Comparison of ENCODE assay signal across 28 cellular contexts in the genomic region with DNA sequence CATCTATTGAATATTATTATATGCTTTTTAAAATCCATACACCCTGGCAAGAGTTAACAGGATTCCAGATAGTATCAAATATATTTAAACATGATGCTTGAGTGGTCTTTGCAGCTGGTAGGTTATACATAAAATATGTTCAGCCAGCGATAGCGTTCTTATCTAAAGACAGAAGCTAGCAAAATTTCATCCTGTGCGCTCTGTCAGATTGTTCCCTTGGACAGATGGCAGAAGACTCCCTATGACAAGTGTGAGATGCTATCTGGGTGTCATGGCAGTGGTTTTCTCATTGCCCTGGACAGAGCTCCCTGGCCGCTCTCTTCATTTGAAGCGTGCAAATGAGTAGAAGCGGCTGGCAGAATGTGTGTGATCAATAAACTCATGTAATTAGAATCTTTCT.
"Had no signal": no experiment of that assay in that cellular context is flagged by ENCODE, and none has a peak within 500 bp of the region (broad histone marks: within the 10 kb centered on the region; RNA-seq: fewer than 3 reads in every experiment).

No MANE protein-coding gene starts in this region.

- H3K4me1 Mint-ChIP-seq: naive thymus-derived CD8-positive, alpha-beta T cell; nephron progenitor cell; neural crest cell; stimulated activated effector memory CD8-positive, alpha-beta T cell treated with anti-CD3 and anti-CD28 coated beads, Interleukin-12 subunit alpha, Interleukin-12 subunit beta, amount 100 ng/mL, for 72 hours; stimulated activated naive B cell treated with anti-CD40 and anti-IgM and Interleukin-4, amounts not matched to agents 10 μg/mL and 1 μg/mL and 100 μg/mL, for 72 hours had no signal

- H3K27me3 Mint-ChIP-seq: natural killer cell treated with Interleukin-12 subunit alpha and Interleukin-12 subunit beta and Interleukin-15 and Interleukin-18, amount 100 ng/mL, for 72 hours; stimulated activated naive B cell treated with anti-CD40 and anti-IgM and Interleukin-4, amounts not matched to agents 10 μg/mL and 1 μg/mL and 100 μg/mL, for 72 hours; stimulated activated naive CD8-positive, alpha-beta T cell treated with anti-CD3 and anti-CD28 coated beads, Interleukin-15, Interleukin-2, amounts not matched to agents 100 ng/mL and 50 ng/mL, for 24 hours had no signal

- H3K9me3 ChIP-seq: neutrophil, ovary, prostate gland, right lobe of liver, sigmoid colon, thoracic aorta, thyroid gland, tibial nerve, upper lobe of left lung, vagina had no signal

- H3K4me3 Mint-ChIP-seq: naive thymus-derived CD8-positive, alpha-beta T cell; natural killer cell treated with Interleukin-12 subunit alpha and Interleukin-12 subunit beta and Interleukin-15 and Interleukin-18, amount 100 ng/mL, for 72 hours; nephron progenitor cell; neural crest cell; stimulated activated effector memory CD8-positive, alpha-beta T cell treated with anti-CD3 and anti-CD28 coated beads, Interleukin-12 subunit alpha, Interleukin-12 subunit beta, amount 100 ng/mL, for 72 hours; stimulated activated naive B cell treated with anti-CD40 and anti-IgM and Interleukin-4, amounts not matched to agents 10 μg/mL and 1 μg/mL and 100 μg/mL, for 72 hours; stimulated activated naive CD8-positive, alpha-beta T cell treated with anti-CD3 and anti-CD28 coated beads, Interleukin-15, Interleukin-2, amounts not matched to agents 100 ng/mL and 50 ng/mL, for 24 hours had no signal

- H3K36me3 Mint-ChIP-seq: naive thymus-derived CD8-positive, alpha-beta T cell; natural killer cell treated with Interleukin-12 subunit alpha and Interleukin-12 subunit beta and Interleukin-15 and Interleukin-18, amount 100 ng/mL, for 72 hours; stimulated activated effector memory CD8-positive, alpha-beta T cell treated with anti-CD3 and anti-CD28 coated beads, Interleukin-12 subunit alpha, Interleukin-12 subunit beta, amount 100 ng/mL, for 72 hours; stimulated activated naive B cell treated with anti-CD40 and anti-IgM and Interleukin-4, amounts not matched to agents 10 μg/mL and 1 μg/mL and 100 μg/mL, for 72 hours had no signal

- FAIRE-seq: small intestine, urothelium cell line had no signal

- DNase-seq: naive thymus-derived CD8-positive, alpha-beta T cell; nephron progenitor cell; nucleus accumbens; ovary; right cardiac atrium; right lobe of liver; sigmoid colon; small intestine; stimulated activated CD4-positive, alpha-beta T cell treated with anti-CD3 and anti-CD28 coated beads, Interleukin-15, amount 100 ng/mL, for 24 hours; stimulated activated CD4-positive, alpha-beta T cell treated with anti-CD3 and anti-CD28 coated beads, Interleukin-2, amount 100 ng/mL, for 24 hours; stimulated activated CD4-positive, alpha-beta T cell treated with anti-CD3 and anti-CD28 coated beads, Interleukin-2, amount 100 ng/mL, for 48 hours; stimulated activated CD4-positive, alpha-beta T cell treated with anti-CD3 and anti-CD28 coated beads, Interleukin-4, amount 100 ng/mL, for 24 hours; stimulated activated naive B cell treated with anti-CD40 and anti-IgM and Interleukin-4, amounts not matched to agents 10 μg/mL and 1 μg/mL and 100 μg/mL, for 72 hours; stimulated activated naive CD4-positive, alpha-beta T cell treated with Interleukin-2 at 50 U/mL for 16 hours; stomach; thyroid gland; trophoblast cell; upper lobe of left lung had no signal

- H3K4me1 ChIP-seq: prostate gland, right lobe of liver, sigmoid colon, stomach, thyroid gland, tibial nerve, upper lobe of left lung, vagina had no signal

- H3K27ac Mint-ChIP-seq: naive thymus-derived CD8-positive, alpha-beta T cell; natural killer cell treated with Interleukin-12 subunit alpha and Interleukin-12 subunit beta and Interleukin-15 and Interleukin-18, amount 100 ng/mL, for 72 hours; nephron progenitor cell; stimulated activated effector memory CD8-positive, alpha-beta T cell treated with anti-CD3 and anti-CD28 coated beads, Interleukin-12 subunit alpha, Interleukin-12 subunit beta, amount 100 ng/mL, for 72 hours; stimulated activated naive B cell treated with anti-CD40 and anti-IgM and Interleukin-4, amounts not matched to agents 10 μg/mL and 1 μg/mL and 100 μg/mL, for 72 hours; stimulated activated naive CD8-positive, alpha-beta T cell treated with anti-CD3 and anti-CD28 coated beads, Interleukin-15, Interleukin-2, amounts not matched to agents 100 ng/mL and 50 ng/mL, for 24 hours had no signal

- ATAC-seq: naive thymus-derived CD8-positive, alpha-beta T cell; natural killer cell treated with Interleukin-12 subunit alpha and Interleukin-12 subunit beta and Interleukin-15 and Interleukin-18, amount 100 ng/mL, for 72 hours; right cardiac atrium; right lobe of liver; stimulated activated effector memory CD8-positive, alpha-beta T cell treated with anti-CD3 and anti-CD28 coated beads, Interleukin-12 subunit alpha, Interleukin-12 subunit beta, amount 100 ng/mL, for 72 hours; stimulated activated naive B cell treated with anti-CD40 and anti-IgM and Interleukin-4, amounts not matched to agents 10 μg/mL and 1 μg/mL and 100 μg/mL, for 72 hours had no signal

- H3K27me3 ChIP-seq: neutrophil, ovary, right lobe of liver, sigmoid colon, stomach, thyroid gland, tibial nerve, upper lobe of left lung, vagina had no signal

- H3K4me3 ChIP-seq: ovary, prostate gland, right lobe of liver, sigmoid colon, stomach, thoracic aorta, thyroid gland, tibial nerve, upper lobe of left lung, vagina had no signal

- H3K27ac ChIP-seq: neutrophil, ovary, prostate gland, right lobe of liver, sigmoid colon, stomach, thoracic aorta, thyroid gland, tibial nerve, upper lobe of left lung, vagina had no signal

- H3K36me3 ChIP-seq: neutrophil, ovary, prostate gland, right lobe of liver, sigmoid colon, stomach, thoracic aorta, thyroid gland, tibial nerve, upper lobe of left lung, vagina had no signal
